8 cellular contexts compared by ENCODE assay signal in genomic region chr19:3035542-3036118, GRCh38. TPM values are rescaled to one million over a fixed set of nuclear protein-coding genes. Genes with fewer than 3 reads are reported as not detected.
DNase-seq lines count a peak whose midpoint lies in the region; ATAC-seq and TF ChIP-seq lines count a peak whose summit lies in the region.

No MANE protein-coding gene starts in this region.

- DNase-seq in NCI-H187 (lab: John Stamatoyannopoulos, UW): peak; percentile 98
- peak; percentile 71 to 99 (median 89) for DNase-seq in T-helper 2 cell
- DNase-seq in ascending aorta (ENCODE audit: low spot score in 2 of 2): peak; percentile 95 to 99
- DNase-seq in right atrium auricular region (ENCODE audit: low spot score): peak; percentile 100
- peak; percentile 100 for DNase-seq in prostate gland (ENCODE audit: low spot score)

- peak; percentile 82 for ATAC-seq in HG02938 (IDR thresholded peaks at IDR 0.05; ENCODE audit: unreplicated experiment)

- peak overlapping the region; percentile 88 to 94 for H3K27ac ChIP-seq in ascending aorta
- H3K27ac ChIP-seq in right atrium auricular region: peak overlapping the region; percentile 93 to 96
- H3K27ac ChIP-seq in prostate gland: peak overlapping the region; percentile 82 to 94
- peak overlapping the region; percentile 62 for H3K27ac ChIP-seq in urinary bladder (ENCODE audit: low read depth)

- TF ChIP-seq CTCF in ascending aorta (IDR thresholded peaks at IDR 0.05) (peak in 1 of 3 experiments; percentile 2), right atrium auricular region (IDR thresholded peaks at IDR 0.05) (no peak), prostate gland (IDR thresholded peaks at IDR 0.05) (peak in 2 of 4 experiments; percentile 21 to 47)

- H3K27me3 ChIP-seq in ascending aorta (no peaks in the 10 kb centered on the region), right atrium auricular region (no peaks in the 10 kb centered on the region), prostate gland (replicated peaks; ENCODE audit: insufficient read depth) (no peaks in the 10 kb centered on the region)

- H3K36me3 ChIP-seq in ascending aorta: no peaks in the 10 kb centered on the region
- H3K36me3 ChIP-seq in right atrium auricular region: no peaks in the 10 kb centered on the region
- H3K36me3 ChIP-seq in prostate gland: no peaks in the 10 kb centered on the region
- no peaks in the 10 kb centered on the region for H3K36me3 ChIP-seq in urinary bladder (ENCODE audit: insufficient read depth)

- H3K4me3 ChIP-seq in ascending aorta: peak overlapping the region; percentile 69 to 80
- peak overlapping the region; percentile 42 to 62 for H3K4me3 ChIP-seq in right atrium auricular region
- H3K4me3 ChIP-seq in prostate gland: peak overlapping the region; percentile 30 to 44
- peak overlapping the region; percentile 56 for H3K4me3 ChIP-seq in urinary bladder (ENCODE audit: low read depth, low read length)

- H3K4me1 ChIP-seq in ascending aorta: peaks cover 0 to 8% of the 10 kb centered on the region in 2 donors
- peaks cover 0 to 23% of the 10 kb centered on the region in 2 donors for H3K4me1 ChIP-seq in right atrium auricular region
- peaks cover 8% of the 10 kb centered on the region for H3K4me1 ChIP-seq in prostate gland (replicated peaks)
- no peaks in the 10 kb centered on the region for H3K4me1 ChIP-seq in urinary bladder (ENCODE audit: insufficient read depth)

- TF ChIP-seq POLR2A in GM15510 (IDR thresholded peaks at IDR 0.05; ENCODE audit: borderline replicate concordance, extremely low read depth, insufficient read length) (peak; percentile 77), prostate gland (IDR thresholded peaks at IDR 0.05) (peak; percentile 78)

- H3K9me3 ChIP-seq in ascending aorta (no peaks in the 10 kb centered on the region), right atrium auricular region (no peaks in the 10 kb centered on the region), prostate gland (no peaks in the 10 kb centered on the region)

- intact Hi-C loops in ascending aorta (cut with DNase I) (loop anchor here (1.0 to 5.0 kb wide), 9 partner anchors 22 to 727 kb away; partner anchors contain the start of genes APBA3, GNA11, MRPL54 and TLE5), prostate gland (cut with DNase I) (loop anchor here (10.0 kb wide), 1 partner anchor 251 kb away; the partner anchor contains the start of genes SGTA and THOP1)

- under 1% methylated on average over 29 of the region's 29 CpGs for WGBS in prostate gland
- under 1% methylated on average over 29 of the region's 29 CpGs for WGBS in urinary bladder

RNA-seq across cellular contexts. Expression of gene TLE2, which starts 6.5 kb away (rescaled TPM):
- 86.3 TPM for total RNA-seq in ascending aorta
- 100 to 1,000 TPM in 1 of 2 donors, 10 to 100 TPM in 1; 41.2 to 101 TPM for total RNA-seq in right atrium auricular region
- total RNA-seq in prostate gland: 10 to 100 TPM; 61.9 to 82.1 TPM
- 14.1 TPM for total RNA-seq in urinary bladder
- polyA plus RNA-seq in urinary bladder: 69.9 TPM

RNA-seq across cellular contexts. Expression of gene TLE5, which starts 26.7 kb away (rescaled TPM):
- total RNA-seq in ascending aorta (559 TPM), right atrium auricular region (1,000 to 10,000 TPM in 1 of 2 donors, 100 to 1,000 TPM in 1; 869 to 1,050 TPM), prostate gland (100 to 1,000 TPM; 546 to 767 TPM), urinary bladder (65.0 TPM)
- polyA plus RNA-seq in urinary bladder: 725 TPM

RNA-seq across cellular contexts. Expression of gene TLE6, which starts 58.3 kb away (rescaled TPM):
- total RNA-seq in ascending aorta (not detected), right atrium auricular region (1 to 10 TPM; 2.1 to 5.2 TPM), prostate gland (1 to 10 TPM; 5.9 to 9.0 TPM), urinary bladder (1.4 TPM)
- 2.4 TPM for polyA plus RNA-seq in urinary bladder

RNA-seq across cellular contexts. Expression of gene GNA11, which starts 58.5 kb away (rescaled TPM):
- total RNA-seq in ascending aorta (178 TPM), right atrium auricular region (10 to 100 TPM; 58.4 to 77.9 TPM), prostate gland (100 to 1,000 TPM in 1 of 2 donors, 10 to 100 TPM in 1; 61.3 to 117 TPM), urinary bladder (32.1 TPM)
- polyA plus RNA-seq in urinary bladder: 64.7 TPM

Comparison
In these comparisons a context has a peak if more than half of its experiments do, and no peak if none do; other contexts are left out.
1. Peak in every context shown above with its lines: DNase-seq, ATAC-seq, H3K4me3 ChIP-seq and H3K27ac ChIP-seq.